Comparison of ENCODE assay signal across 15 cellular contexts in genomic region chr3:27802849-27803248, GRCh38.
DNase-seq lines count a peak whose midpoint lies in the region; ATAC-seq and TF ChIP-seq lines count a peak whose summit lies in the region.
"Had no signal": no experiment of that assay in that cellular context is flagged by ENCODE, and none has a peak within 500 bp of the region (broad histone marks: within the 10 kb centered on the region; RNA-seq: fewer than 3 reads in every experiment).

No MANE protein-coding gene starts in this region.

- DNase-seq in osteoblast (ENCODE audit: insufficient read length, low spot score, missing footprints): peak; percentile 56
- no peak for DNase-seq in stimulated activated naive B cell treated with anti-CD40 and anti-IgM and Interleukin-4, amounts not matched to agents 10 μg/mL and 1 μg/mL and 100 μg/mL, for 72 hours
- no peak for DNase-seq in endodermal cell
- DNase-seq in mesothelial cell of epicardium (ENCODE audit: low spot score in 2 of 2, unreplicated experiment in 2 of 2): no peak
- DNase-seq: CD4-positive, alpha-beta T cell; CD8-positive, alpha-beta memory T cell; DMS 273 treated with DMSO at 0.1 percent for 48 hours; DMS79; GOT3; HFFc6 had no signal

- no peaks in the 10 kb centered on the region for H3K36me3 ChIP-seq in BLaER1 treated with 17β-estradiol and CSF1 and Interleukin-3, amounts not matched to agents 10 nM and 100 nM
- H3K36me3 ChIP-seq in osteoblast (ENCODE audit: insufficient read depth, low read length) (no peaks in the 10 kb centered on the region), endodermal cell (ENCODE audit: control insufficient read depth, insufficient read depth, low read length) (no peaks in the 10 kb centered on the region)
- H3K36me3 ChIP-seq: HAP-1 had no signal

- peaks cover 0 to 5% of the 10 kb centered on the region in 2 donors for H3K4me1 Mint-ChIP-seq in stimulated activated naive B cell treated with anti-CD40 and anti-IgM and Interleukin-4, amounts not matched to agents 10 μg/mL and 1 μg/mL and 100 μg/mL, for 72 hours
- H3K4me1 Mint-ChIP-seq in endodermal cell: peaks cover 14% of the 10 kb centered on the region
- H3K4me1 Mint-ChIP-seq in mesothelial cell of epicardium: peaks cover 2% of the 10 kb centered on the region
- H3K4me1 Mint-ChIP-seq: CD14-positive monocyte had no signal

- peak overlapping the region in 7 of 11 experiments; percentile 2 to 53 (median 18); a peak in 6 of 22 replicates for H3K4me2 ChIP-seq in BLaER1 treated with 17β-estradiol and CSF1 and Interleukin-3, amounts not matched to agents 10 nM and 100 nM
- H3K4me2 ChIP-seq in osteoblast (ENCODE audit: insufficient read depth, low read length): no peak overlapping the region

- H3K4me1 ChIP-seq in BLaER1 treated with 17β-estradiol and CSF1 and Interleukin-3, amounts not matched to agents 10 nM and 100 nM: peaks cover 5 to 32% (median 8%) of the 10 kb centered on the region in 10 experiments; a peak in 9 of 20 replicates
- H3K4me1 ChIP-seq in osteoblast (ENCODE audit: insufficient read depth, low read length): no peaks in the 10 kb centered on the region
- H3K4me1 ChIP-seq in endodermal cell (ENCODE audit: control insufficient read depth, insufficient read depth, low read length): no peaks in the 10 kb centered on the region
- H3K4me1 ChIP-seq: HAP-1 had no signal

- H3K27ac Mint-ChIP-seq in stimulated activated naive B cell treated with anti-CD40 and anti-IgM and Interleukin-4, amounts not matched to agents 10 μg/mL and 1 μg/mL and 100 μg/mL, for 72 hours: no peak overlapping the region
- no peak overlapping the region for H3K27ac Mint-ChIP-seq in endodermal cell
- H3K27ac Mint-ChIP-seq in mesothelial cell of epicardium: no peak overlapping the region
- H3K27ac Mint-ChIP-seq: CD14-positive monocyte; CD4-positive, alpha-beta T cell; CD8-positive, alpha-beta memory T cell; HFFc6 had no signal

- H3K27ac ChIP-seq in BLaER1 treated with 17β-estradiol and CSF1 and Interleukin-3, amounts not matched to agents 10 nM and 100 nM: no peak overlapping the region
- H3K27ac ChIP-seq in osteoblast (ENCODE audit: low read depth, low read length): no peak overlapping the region
- H3K27ac ChIP-seq in endodermal cell (ENCODE audit: low read depth, low read length): no peak overlapping the region

- no peaks in the 10 kb centered on the region for H3K27me3 ChIP-seq in BLaER1 treated with 17β-estradiol and CSF1 and Interleukin-3, amounts not matched to agents 10 nM and 100 nM
- no peaks in the 10 kb centered on the region for H3K27me3 ChIP-seq in osteoblast (ENCODE audit: insufficient read depth, low read length)
- no peaks in the 10 kb centered on the region for H3K27me3 ChIP-seq in endodermal cell (ENCODE audit: control insufficient read depth, insufficient read depth, low read length, poor library complexity, severe bottlenecking)

- no peaks in the 10 kb centered on the region for H3K79me2 ChIP-seq in osteoblast (ENCODE audit: insufficient read depth, low read length)

- H3K27me3 Mint-ChIP-seq in stimulated activated naive B cell treated with anti-CD40 and anti-IgM and Interleukin-4, amounts not matched to agents 10 μg/mL and 1 μg/mL and 100 μg/mL, for 72 hours: no peaks in the 10 kb centered on the region
- H3K27me3 Mint-ChIP-seq in endodermal cell (ENCODE audit: insufficient read depth): no peaks in the 10 kb centered on the region
- H3K27me3 Mint-ChIP-seq in mesothelial cell of epicardium (ENCODE audit: low read depth): no peaks in the 10 kb centered on the region
- H3K27me3 Mint-ChIP-seq: CD4-positive, alpha-beta T cell; CD8-positive, alpha-beta memory T cell had no signal

- no peak overlapping the region for H3K4me3 ChIP-seq in BLaER1 treated with 17β-estradiol and CSF1 and Interleukin-3, amounts not matched to agents 10 nM and 100 nM
- H3K4me3 ChIP-seq in osteoblast (ENCODE audit: insufficient read depth, low read length): no peak overlapping the region
- no peak overlapping the region for H3K4me3 ChIP-seq in endodermal cell (ENCODE audit: low read length)
- H3K4me3 ChIP-seq: HAP-1 had no signal

- H3K9me3 ChIP-seq in BLaER1 treated with 17β-estradiol and CSF1 and Interleukin-3, amounts not matched to agents 10 nM and 100 nM (replicated peaks in 1 of 11): no peaks in the 10 kb centered on the region
- H3K9me3 ChIP-seq in osteoblast (ENCODE audit: low read depth, low read length) (no peaks in the 10 kb centered on the region), endodermal cell (ENCODE audit: control insufficient read depth, low read length) (no peaks in the 10 kb centered on the region)
- H3K9me3 ChIP-seq: HAP-1 had no signal

- ATAC-seq in HG03378 (IDR thresholded peaks at IDR 0.05; ENCODE audit: unreplicated experiment) (peak; percentile 20), GM21619 (IDR thresholded peaks at IDR 0.05; ENCODE audit: unreplicated experiment) (no peak)
- peak; percentile 31 to 45 for ATAC-seq in stimulated activated naive B cell treated with anti-CD40 and anti-IgM and Interleukin-4, amounts not matched to agents 10 μg/mL and 1 μg/mL and 100 μg/mL, for 72 hours (replicated peaks)

- H3K9me3 Mint-ChIP-seq in stimulated activated naive B cell treated with anti-CD40 and anti-IgM and Interleukin-4, amounts not matched to agents 10 μg/mL and 1 μg/mL and 100 μg/mL, for 72 hours: no peaks in the 10 kb centered on the region
- H3K9me3 Mint-ChIP-seq in endodermal cell: no peaks in the 10 kb centered on the region
- peaks cover 4% of the 10 kb centered on the region for H3K9me3 Mint-ChIP-seq in mesothelial cell of epicardium
- H3K9me3 Mint-ChIP-seq: CD4-positive, alpha-beta T cell; CD8-positive, alpha-beta memory T cell; HFFc6 had no signal

- H3K36me3 Mint-ChIP-seq in stimulated activated naive B cell treated with anti-CD40 and anti-IgM and Interleukin-4, amounts not matched to agents 10 μg/mL and 1 μg/mL and 100 μg/mL, for 72 hours: no peaks in the 10 kb centered on the region
- H3K36me3 Mint-ChIP-seq in endodermal cell (ENCODE audit: low read depth): no peaks in the 10 kb centered on the region
- H3K36me3 Mint-ChIP-seq in mesothelial cell of epicardium: no peaks in the 10 kb centered on the region
- H3K36me3 Mint-ChIP-seq: CD14-positive monocyte had no signal

- TF ChIP-seq CTCF in osteoblast (IDR thresholded peaks at IDR 0.05; ENCODE audit: extremely low read depth, low read depth, low read length): no peak
- TF ChIP-seq CTCF in endodermal cell (conservative IDR thresholded peaks at IDR 0.05): no peak
- TF ChIP-seq CTCF in mesothelial cell of epicardium (IDR thresholded peaks at IDR 0.05; ENCODE audit: unreplicated experiment): no peak

- no peak overlapping the region for H3K4me3 Mint-ChIP-seq in stimulated activated naive B cell treated with anti-CD40 and anti-IgM and Interleukin-4, amounts not matched to agents 10 μg/mL and 1 μg/mL and 100 μg/mL, for 72 hours
- H3K4me3 Mint-ChIP-seq in endodermal cell (no peak overlapping the region), mesothelial cell of epicardium (no peak overlapping the region)
- H3K4me3 Mint-ChIP-seq: CD14-positive monocyte; CD4-positive, alpha-beta T cell; CD8-positive, alpha-beta memory T cell; HFFc6 had no signal

- H2AFZ ChIP-seq in osteoblast (ENCODE audit: low read length): no peak overlapping the region

- no peak overlapping the region for H3K9ac ChIP-seq in BLaER1 treated with 17β-estradiol and CSF1 and Interleukin-3, amounts not matched to agents 10 nM and 100 nM
- H3K9ac ChIP-seq in endodermal cell (ENCODE audit: extremely low read depth, low read length, poor library complexity, severe bottlenecking): no peak overlapping the region

- H4K20me1 ChIP-seq in BLaER1 treated with 17β-estradiol and CSF1 and Interleukin-3, amounts not matched to agents 10 nM and 100 nM: no peaks in the 10 kb centered on the region
- no peaks in the 10 kb centered on the region for H4K20me1 ChIP-seq in osteoblast (ENCODE audit: insufficient read depth, low read length)
